9 cellular contexts compared by ENCODE assay signal in genomic region chr1:39525366-39526165, GRCh38. TPM values are rescaled to one million over a fixed set of nuclear protein-coding genes. Genes with fewer than 3 reads are reported as not detected.
DNase-seq lines count a peak whose midpoint lies in the region; ATAC-seq and TF ChIP-seq lines count a peak whose summit lies in the region.
"Had no signal": no experiment of that assay in that cellular context is flagged by ENCODE, and none has a peak within 500 bp of the region (broad histone marks: within the 10 kb centered on the region; RNA-seq: fewer than 3 reads in every experiment).

No MANE protein-coding gene starts in this region.

- ATAC-seq in GM21381 (IDR thresholded peaks at IDR 0.05; ENCODE audit: unreplicated experiment) (peak; percentile 92), HG03571 (IDR thresholded peaks at IDR 0.05; ENCODE audit: unreplicated experiment) (peak; percentile 91)

- DNase-seq in GM13976 (ENCODE audit: low spot score) (peak; percentile 75), esophagus squamous epithelium (lab: John Stamatoyannopoulos, UW) (peak; percentile 17), NCI-H2029 (lab: John Stamatoyannopoulos, UW) (no peak), DMS153 treated with DMSO at 0.1 percent for 48 hours (lab: John Stamatoyannopoulos, UW; ENCODE audit: unreplicated experiment) (no peak), SIG-M5 treated with dmso at 0.1 percent for 504 hours (lab: John Stamatoyannopoulos, UW; ENCODE audit: unreplicated experiment) (no peak)
- DNase-seq in stimulated activated CD4-positive, alpha-beta T cell treated with anti-CD3 and anti-CD28 coated beads, Interleukin-12 subunit alpha, Interleukin-12 subunit beta, amount 100 ng/mL, for 4 hours, result no peak

- H3K27me3 ChIP-seq in esophagus squamous epithelium, result no peaks in the 10 kb centered on the region

- no peak overlapping the region for H3K27ac ChIP-seq in esophagus squamous epithelium
- H3K27ac ChIP-seq: HL-60 had no signal

- TF ChIP-seq POLR2A in esophagus squamous epithelium (IDR thresholded peaks at IDR 0.05), result no peak

- H3K4me3 ChIP-seq in esophagus squamous epithelium, result no peak overlapping the region

- H3K4me1 ChIP-seq in esophagus squamous epithelium, result no peaks in the 10 kb centered on the region

- WGBS in esophagus squamous epithelium, 2 donors, result 75 to 89% methylated on average over 4 to 8 of the region's 17 CpGs

- intact Hi-C loops in esophagus squamous epithelium (cut with DNase I), result no loop called here

- in situ Hi-C loops in GM13976 (cut with MboI; ENCODE audit: low sequenced_read_pairs, unreplicated experiment), result no loop called here

- H3K36me3 ChIP-seq in esophagus squamous epithelium, result peaks cover 7 to 54% (median 10%) of the 10 kb centered on the region in 3 donors

- TF ChIP-seq CTCF in GM13976 (IDR thresholded peaks at IDR 0.05; ENCODE audit: borderline replicate concordance, control extremely low read depth, extremely low read depth, insufficient read depth, missing control alignments) (no peak), esophagus squamous epithelium (IDR thresholded peaks at IDR 0.05) (no peak)

- no peaks in the 10 kb centered on the region for H3K9me3 ChIP-seq in esophagus squamous epithelium

RNA-seq across cellular contexts. Expression of gene BMP8A, which starts 34.1 kb away (rescaled TPM):
- total RNA-seq in esophagus squamous epithelium, result under 1 TPM in 2 of 4 donors, not detected in 2; 0.13 to 0.38 TPM

RNA-seq across cellular contexts. Expression of gene PABPC4, which starts 51.0 kb away (rescaled TPM):
- 100 to 1,000 TPM in 2 of 4 donors, 10 to 100 TPM in 2; 72.2 to 165 (median 92.0) TPM for total RNA-seq in esophagus squamous epithelium

Comparison
In these comparisons a context has a peak if more than half of its experiments do, and no peak if none do; other contexts are left out.
1. DNase-seq: peak in GM13976 (single experiment) and esophagus squamous epithelium (single experiment); none in NCI-H2029 (single experiment), DMS153 treated with DMSO at 0.1 percent for 48 hours (single experiment), stimulated activated CD4-positive, alpha-beta T cell treated with anti-CD3 and anti-CD28 coated beads, Interleukin-12 subunit alpha, Interleukin-12 subunit beta, amount 100 ng/mL, for 4 hours (single experiment) and SIG-M5 treated with dmso at 0.1 percent for 504 hours (single experiment).